1 cellular context compared by ENCODE assay signal in the genomic region with DNA sequence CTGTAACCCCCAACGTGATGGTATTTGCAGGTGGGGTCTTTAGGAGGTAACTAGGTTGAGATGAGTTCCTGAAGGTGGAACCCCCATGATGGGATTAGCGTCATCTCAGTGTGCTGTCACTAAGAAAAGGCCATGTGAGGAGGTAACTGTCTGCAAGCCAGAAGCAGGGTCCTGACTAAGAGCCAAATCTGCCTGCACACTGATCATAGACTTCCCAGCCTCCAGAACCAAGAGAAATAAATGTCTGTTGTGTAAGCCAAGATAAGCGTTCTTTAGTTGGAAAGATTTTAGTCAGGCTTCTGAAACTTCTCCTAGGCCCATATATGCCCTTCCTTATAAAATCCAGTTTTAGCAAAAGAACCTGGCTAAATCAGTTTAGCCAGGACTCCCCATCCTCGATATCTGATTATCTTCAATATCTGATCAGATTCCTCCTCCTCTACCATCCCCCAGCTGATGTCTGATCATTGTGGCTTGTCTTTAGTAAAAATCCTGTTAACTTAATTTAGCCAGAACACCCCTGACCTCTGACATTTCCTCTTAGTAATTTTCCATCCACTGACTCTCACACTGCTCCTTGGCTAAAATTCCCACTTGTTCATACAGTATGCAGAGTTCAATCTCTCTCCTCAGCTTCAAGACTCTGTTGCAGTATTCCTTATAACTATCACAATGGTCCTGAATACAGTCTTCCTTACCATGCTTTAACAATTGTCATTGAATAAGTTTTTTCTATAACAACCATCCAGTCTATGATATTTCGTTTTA.
TF ChIP-seq lines count a peak whose summit lies in the region.

No MANE protein-coding gene starts in this region.

TF ChIP-seq in GM23338, 12 proteins besides CTCF, POLR2A, EP300 and RAD21 (continued from another document):
- TF ChIP-seq, protein P1, sequence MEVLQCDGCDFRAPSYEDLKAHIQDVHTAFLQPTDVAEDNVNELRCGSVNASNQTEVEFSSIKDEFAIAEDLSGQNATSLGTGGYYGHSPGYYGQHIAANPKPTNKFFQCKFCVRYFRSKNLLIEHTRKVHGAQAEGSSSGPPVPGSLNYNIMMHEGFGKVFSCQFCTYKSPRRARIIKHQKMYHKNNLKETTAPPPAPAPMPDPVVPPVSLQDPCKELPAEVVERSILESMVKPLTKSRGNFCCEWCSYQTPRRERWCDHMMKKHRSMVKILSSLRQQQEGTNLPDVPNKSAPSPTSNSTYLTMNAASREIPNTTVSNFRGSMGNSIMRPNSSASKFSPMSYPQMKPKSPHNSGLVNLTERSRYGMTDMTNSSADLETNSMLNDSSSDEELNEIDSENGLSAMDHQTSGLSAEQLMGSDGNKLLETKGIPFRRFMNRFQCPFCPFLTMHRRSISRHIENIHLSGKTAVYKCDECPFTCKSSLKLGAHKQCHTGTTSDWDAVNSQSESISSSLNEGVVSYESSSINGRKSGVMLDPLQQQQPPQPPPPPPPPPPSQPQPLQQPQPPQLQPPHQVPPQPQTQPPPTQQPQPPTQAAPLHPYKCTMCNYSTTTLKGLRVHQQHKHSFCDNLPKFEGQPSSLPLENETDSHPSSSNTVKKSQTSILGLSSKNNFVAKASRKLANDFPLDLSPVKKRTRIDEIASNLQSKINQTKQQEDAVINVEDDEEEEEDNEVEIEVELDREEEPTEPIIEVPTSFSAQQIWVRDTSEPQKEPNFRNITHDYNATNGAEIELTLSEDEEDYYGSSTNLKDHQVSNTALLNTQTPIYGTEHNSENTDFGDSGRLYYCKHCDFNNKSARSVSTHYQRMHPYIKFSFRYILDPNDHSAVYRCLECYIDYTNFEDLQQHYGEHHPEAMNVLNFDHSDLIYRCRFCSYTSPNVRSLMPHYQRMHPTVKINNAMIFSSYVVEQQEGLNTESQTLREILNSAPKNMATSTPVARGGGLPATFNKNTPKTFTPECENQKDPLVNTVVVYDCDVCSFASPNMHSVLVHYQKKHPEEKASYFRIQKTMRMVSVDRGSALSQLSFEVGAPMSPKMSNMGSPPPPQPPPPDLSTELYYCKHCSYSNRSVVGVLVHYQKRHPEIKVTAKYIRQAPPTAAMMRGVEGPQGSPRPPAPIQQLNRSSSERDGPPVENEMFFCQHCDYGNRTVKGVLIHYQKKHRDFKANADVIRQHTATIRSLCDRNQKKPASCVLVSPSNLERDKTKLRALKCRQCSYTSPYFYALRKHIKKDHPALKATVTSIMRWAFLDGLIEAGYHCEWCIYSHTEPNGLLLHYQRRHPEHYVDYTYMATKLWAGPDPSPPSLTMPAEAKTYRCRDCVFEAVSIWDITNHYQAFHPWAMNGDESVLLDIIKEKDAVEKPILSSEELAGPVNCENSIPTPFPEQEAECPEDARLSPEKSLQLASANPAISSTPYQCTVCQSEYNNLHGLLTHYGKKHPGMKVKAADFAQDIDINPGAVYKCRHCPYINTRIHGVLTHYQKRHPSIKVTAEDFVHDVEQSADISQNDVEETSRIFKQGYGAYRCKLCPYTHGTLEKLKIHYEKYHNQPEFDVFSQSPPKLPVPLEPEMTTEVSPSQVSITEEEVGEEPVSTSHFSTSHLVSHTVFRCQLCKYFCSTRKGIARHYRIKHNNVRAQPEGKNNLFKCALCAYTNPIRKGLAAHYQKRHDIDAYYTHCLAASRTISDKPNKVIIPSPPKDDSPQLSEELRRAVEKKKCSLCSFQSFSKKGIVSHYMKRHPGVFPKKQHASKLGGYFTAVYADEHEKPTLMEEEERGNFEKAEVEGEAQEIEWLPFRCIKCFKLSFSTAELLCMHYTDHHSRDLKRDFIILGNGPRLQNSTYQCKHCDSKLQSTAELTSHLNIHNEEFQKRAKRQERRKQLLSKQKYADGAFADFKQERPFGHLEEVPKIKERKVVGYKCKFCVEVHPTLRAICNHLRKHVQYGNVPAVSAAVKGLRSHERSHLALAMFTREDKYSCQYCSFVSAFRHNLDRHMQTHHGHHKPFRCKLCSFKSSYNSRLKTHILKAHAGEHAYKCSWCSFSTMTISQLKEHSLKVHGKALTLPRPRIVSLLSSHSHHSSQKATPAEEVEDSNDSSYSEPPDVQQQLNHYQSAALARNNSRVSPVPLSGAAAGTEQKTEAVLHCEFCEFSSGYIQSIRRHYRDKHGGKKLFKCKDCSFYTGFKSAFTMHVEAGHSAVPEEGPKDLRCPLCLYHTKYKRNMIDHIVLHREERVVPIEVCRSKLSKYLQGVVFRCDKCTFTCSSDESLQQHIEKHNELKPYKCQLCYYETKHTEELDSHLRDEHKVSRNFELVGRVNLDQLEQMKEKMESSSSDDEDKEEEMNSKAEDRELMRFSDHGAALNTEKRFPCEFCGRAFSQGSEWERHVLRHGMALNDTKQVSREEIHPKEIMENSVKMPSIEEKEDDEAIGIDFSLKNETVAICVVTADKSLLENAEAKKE (CRISPR knock-in tag; IDR thresholded peaks at IDR 0.05) = no peak
TF ChIP-seq in GM23338: peak in this region for 0.
